In the genomic region with DNA sequence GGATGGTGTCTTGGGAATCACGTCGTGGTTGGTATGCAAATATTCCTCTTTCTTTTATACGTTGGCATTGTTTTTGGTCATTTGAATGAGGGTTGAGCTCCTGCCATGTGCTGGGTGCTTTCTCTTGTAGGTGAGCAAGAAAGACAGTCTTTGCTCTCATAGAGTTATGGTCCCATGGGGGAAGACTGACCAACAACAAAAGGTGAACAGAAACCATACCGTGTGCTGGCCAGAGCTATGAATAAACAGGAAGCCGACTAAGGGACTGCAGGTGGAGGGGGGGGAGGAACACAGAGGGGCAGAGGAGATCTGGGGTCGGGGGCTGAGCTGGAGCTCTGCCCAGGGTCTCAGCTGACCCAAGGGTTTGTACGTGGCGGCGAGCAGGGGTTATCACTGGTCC, we compare ENCODE assay signal across 1 cellular context.
TF ChIP-seq lines count a peak whose summit lies in the region.

No MANE protein-coding gene starts in this region.

TF ChIP-seq in WTC11, 78 proteins besides CTCF, POLR2A, EP300 and RAD21:
- TF ChIP-seq, protein P1, sequence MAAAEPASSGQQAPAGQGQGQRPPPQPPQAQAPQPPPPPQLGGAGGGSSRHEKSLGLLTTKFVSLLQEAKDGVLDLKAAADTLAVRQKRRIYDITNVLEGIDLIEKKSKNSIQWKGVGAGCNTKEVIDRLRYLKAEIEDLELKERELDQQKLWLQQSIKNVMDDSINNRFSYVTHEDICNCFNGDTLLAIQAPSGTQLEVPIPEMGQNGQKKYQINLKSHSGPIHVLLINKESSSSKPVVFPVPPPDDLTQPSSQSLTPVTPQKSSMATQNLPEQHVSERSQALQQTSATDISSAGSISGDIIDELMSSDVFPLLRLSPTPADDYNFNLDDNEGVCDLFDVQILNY (CRISPR knock-in tag; IDR thresholded peaks at IDR 0.05): no peak
- TF ChIP-seq TP53 (CRISPR knock-in tag; IDR thresholded peaks at IDR 0.05): 0 out of 2 replicates have a peak, but pooled peaks have one; percentile 47
